Comparison of ENCODE assay signal across 8 cellular contexts in genomic region chr5:172733179-172733973, GRCh38. TPM values are rescaled to one million over a fixed set of nuclear protein-coding genes. Genes with fewer than 3 reads are reported as not detected.
A peak's percentile ranks its signal among the peaks of the same experiment; 100 is the strongest.
DNase-seq lines count a peak whose midpoint lies in the region; TF ChIP-seq lines count a peak whose summit lies in the region.

No MANE protein-coding gene starts in this region.

- H3K9me3 Mint-ChIP-seq in neural progenitor cell = no peaks in the 10 kb centered on the region

- no peaks in the 10 kb centered on the region for H3K79me2 ChIP-seq in neural progenitor cell (ENCODE audit: low read depth)

- no peaks in the 10 kb centered on the region for H3F3A ChIP-seq in neural progenitor cell (ENCODE audit: low read depth)

- TF ChIP-seq CTCF in Peyer's patch (IDR thresholded peaks at IDR 0.05) = peak in 1 of 6 experiments; percentile 6
- peak in 3 of 6 experiments; percentile 5 to 18 (median 18) for TF ChIP-seq CTCF in esophagus squamous epithelium (IDR thresholded peaks at IDR 0.05)
- no peak for TF ChIP-seq CTCF in neural progenitor cell (IDR thresholded peaks at IDR 0.05)

- in situ Hi-C loops in ACHN (cut with HindIII; ENCODE audit: low pct_ligation_motif_present, low pct_unique_long_range_greater_than_20kb, low sequenced_read_pairs) = no loop called here

- H3K27me3 ChIP-seq in Peyer's patch (no peaks in the 10 kb centered on the region), esophagus squamous epithelium (no peaks in the 10 kb centered on the region), neural progenitor cell (no peaks in the 10 kb centered on the region)

- intact Hi-C loops in esophagus squamous epithelium (cut with DNase I) = no loop called here

- peak overlapping the region; percentile 81 for H3K27ac Mint-ChIP-seq in neural progenitor cell

- no peaks in the 10 kb centered on the region for H3K36me3 ChIP-seq in Peyer's patch
- no peaks in the 10 kb centered on the region for H3K36me3 ChIP-seq in esophagus squamous epithelium
- H3K36me3 ChIP-seq in neural progenitor cell = no peaks in the 10 kb centered on the region

- 15 to 40% methylated on average over 2 of the region's 15 CpGs for WGBS in esophagus squamous epithelium, 2 donors

- H3K27me3 Mint-ChIP-seq in neural progenitor cell (ENCODE audit: insufficient read depth, low read depth) = peaks cover 7% of the 10 kb centered on the region

- H3K4me1 Mint-ChIP-seq in neural progenitor cell = peaks cover 16% of the 10 kb centered on the region

- H3K36me3 Mint-ChIP-seq in neural progenitor cell = no peaks in the 10 kb centered on the region

- no peak overlapping the region for H3K9ac ChIP-seq in neural progenitor cell

- no peak overlapping the region for H3K4me3 ChIP-seq in Peyer's patch
- peak overlapping the region in 2 of 4 donors; percentile 18 to 34 for H3K4me3 ChIP-seq in esophagus squamous epithelium
- H3K4me3 ChIP-seq in neural progenitor cell = no peak overlapping the region

- H3K4me2 ChIP-seq in neural progenitor cell = no peak overlapping the region

- H3K4me1 ChIP-seq in Peyer's patch = peaks cover 0 to 16% (median 0%) of the 10 kb centered on the region in 4 donors
- peaks cover 36 to 64% (median 36%) of the 10 kb centered on the region in 3 donors for H3K4me1 ChIP-seq in esophagus squamous epithelium
- no peaks in the 10 kb centered on the region for H3K4me1 ChIP-seq in neural progenitor cell

- no peak for TF ChIP-seq POLR2A in Peyer's patch (IDR thresholded peaks at IDR 0.05)
- TF ChIP-seq POLR2A in esophagus squamous epithelium (IDR thresholded peaks at IDR 0.05) = peak in 1 of 4 donors; percentile 56

- DNase-seq in ACHN (peak; percentile 84), Peyer's patch (peak in 1 of 3 donors; percentile 80), esophagus squamous epithelium (lab: John Stamatoyannopoulos, UW) (no peak), neural progenitor cell (ENCODE audit: low spot score) (peak; percentile 42), globus pallidus (ENCODE audit: low spot score) (no peak), pons (ENCODE audit: low spot score) (no peak), UCSD-AML1 (lab: John Stamatoyannopoulos, UW; ENCODE audit: unreplicated experiment) (no peak), GF-D8 (lab: John Stamatoyannopoulos, UW) (no peak)

- H3K27ac ChIP-seq in Peyer's patch (peak overlapping the region; percentile 64 to 93 (median 84)), esophagus squamous epithelium (peak overlapping the region; percentile 88 to 98 (median 95)), neural progenitor cell (no peak overlapping the region)

- no peaks in the 10 kb centered on the region for H4K20me1 ChIP-seq in neural progenitor cell (ENCODE audit: low read depth)

- no peak overlapping the region for H3K4me3 Mint-ChIP-seq in neural progenitor cell

- H3K9me3 ChIP-seq in Peyer's patch (no peaks in the 10 kb centered on the region), esophagus squamous epithelium (no peaks in the 10 kb centered on the region), neural progenitor cell (ENCODE audit: low read depth) (no peaks in the 10 kb centered on the region)

- H2AFZ ChIP-seq in neural progenitor cell (replicated peaks) = peak overlapping the region; percentile 30

RNA-seq across cellular contexts. Expression of gene DUSP1, which starts 37.6 kb away (rescaled TPM):
- 100 to 1,000 TPM; 155 to 427 (median 285) TPM for total RNA-seq in Peyer's patch
- total RNA-seq in esophagus squamous epithelium = 100 to 1,000 TPM; 222 to 415 (median 252) TPM
- 4.2 and 12.8 TPM in 2 replicates for total RNA-seq in neural progenitor cell (ENCODE audit: low replicate concordance)

Comparison
In these comparisons a context has a peak if more than half of its experiments do, and no peak if none do; other contexts are left out.
1. DNase-seq: peak in ACHN (single experiment) and neural progenitor cell (single experiment); none in esophagus squamous epithelium (single experiment), globus pallidus (single experiment), pons (single experiment), UCSD-AML1 (single experiment) and GF-D8 (single experiment).
2. RNA of gene DUSP1, which starts 37.6 kb away (total RNA-seq): 155 to 427 TPM in Peyer's patch and 222 to 415 TPM in esophagus squamous epithelium; 4.2 to 12.8 TPM in neural progenitor cell; every median in the first group is over 10 times any median in the second.